Comparison of ENCODE assay signal across 8 cellular contexts in the genomic region with DNA sequence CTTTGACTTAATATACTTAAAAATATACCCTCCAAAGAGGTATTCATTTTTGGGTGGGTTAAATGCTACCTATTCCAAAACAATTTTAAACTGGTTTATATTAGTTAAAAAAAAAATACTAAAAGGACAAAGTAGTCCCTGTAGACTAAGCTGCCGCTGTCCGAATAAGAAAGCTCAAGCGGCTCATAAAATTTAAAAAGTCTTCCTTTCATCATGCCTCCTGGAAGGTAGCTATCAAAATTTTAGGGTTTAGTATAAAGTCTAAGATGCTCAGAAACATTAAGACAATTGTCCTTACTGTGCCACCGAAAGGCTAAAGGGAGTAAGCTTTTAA. TPM values are rescaled to one million over a fixed set of nuclear protein-coding genes. Genes with fewer than 3 reads are reported as not detected.
A peak's percentile ranks its signal among the peaks of the same experiment; 100 is the strongest.
DNase-seq lines count a peak whose midpoint lies in the region; ATAC-seq and TF ChIP-seq lines count a peak whose summit lies in the region.

No MANE protein-coding gene starts in this region.

- TF ChIP-seq CTCF in SK-N-SH (IDR thresholded peaks at IDR 0.05): no peak

- peak overlapping the region; percentile 79 for H3K4me3 Mint-ChIP-seq in activated CD4-positive, alpha-beta memory T cell treated with anti-CD3 and anti-CD28 coated beads, Interleukin-2, amount 10 ng/mL, durations not matched to agents 7 days and 5 days

- peak overlapping the region; percentile 79 for H3K27ac Mint-ChIP-seq in activated CD4-positive, alpha-beta memory T cell treated with anti-CD3 and anti-CD28 coated beads, Interleukin-2, amount 10 ng/mL, durations not matched to agents 7 days and 5 days

- H3K4me1 ChIP-seq in SK-N-SH (ENCODE audit: control insufficient read depth in 1 of 2, insufficient read depth in 2 of 2, low read depth in 1 of 2, low read length in 1 of 2) (peaks cover 0 to 13% of the 10 kb centered on the region in 2 experiments; a peak in 3 of 4 replicates), iPS-18a (ENCODE audit: control insufficient read depth, low read depth, low read length) (no peaks in the 10 kb centered on the region)

- H3K9me3 ChIP-seq in SK-N-SH (no peaks in the 10 kb centered on the region), iPS-18a (ENCODE audit: control insufficient read depth, low read depth, low read length) (no peaks in the 10 kb centered on the region)

- CTCF ChIA-PET in SK-N-SH (lab: Yijun Ruan, JAX): interaction anchor here (2.3 kb wide), 1 partner anchor 27 kb away, joined by 20 read pairs; no protein-coding TSS in a partner anchor
- CTCF ChIA-PET in activated CD4-positive, alpha-beta memory T cell treated with anti-CD3 and anti-CD28 coated beads, Interleukin-2, amount 10 ng/mL, durations not matched to agents 7 days and 5 days (lab: Charles Lee): interaction anchor here (0.6 to 1.3 kb wide), 6 partner anchors 9 to 232 kb away, joined by 3 to 7 read pairs (median 5); partner anchors contain the start of genes POLR2D and SAP130

- H3K9me2 ChIP-seq in SK-N-SH: no peaks in the 10 kb centered on the region

- TF ChIP-seq EP300 in SK-N-SH (IDR thresholded peaks at IDR 0.05; ENCODE audit: borderline replicate concordance in 1 of 2, low read depth in 1 of 2, low read length in 1 of 2): no peak

- H3K4me3 ChIP-seq in SK-N-SH (ENCODE audit: low read depth in 2 of 2, low read length in 1 of 2) (peak overlapping the region; percentile 90 to 97), iPS-18a (ENCODE audit: low read length) (peak overlapping the region; percentile 90)

- H2AFZ ChIP-seq in SK-N-SH (ENCODE audit: low read depth): peak overlapping the region; percentile 96

- H3K27ac ChIP-seq in SK-N-SH (ENCODE audit: low read depth in 2 of 2, low read length in 1 of 2) (peak overlapping the region; percentile 78 to 81), iPS-18a (ENCODE audit: low read length) (no peak overlapping the region), substantia nigra (ENCODE audit: low read depth, low read length, poor library complexity, severe bottlenecking) (peak overlapping the region; percentile 74)

- no peaks in the 10 kb centered on the region for H3K27me3 Mint-ChIP-seq in activated CD4-positive, alpha-beta memory T cell treated with anti-CD3 and anti-CD28 coated beads, Interleukin-2, amount 10 ng/mL, durations not matched to agents 7 days and 5 days

- ATAC-seq in SK-N-SH treated with all-trans-retinoic acid at 6 μM for 48 hours (no peak), GM19455 (IDR thresholded peaks at IDR 0.05; ENCODE audit: unreplicated experiment) (no peak)

- no peaks in the 10 kb centered on the region for H4K20me1 ChIP-seq in SK-N-SH (ENCODE audit: insufficient read depth)

- H3F3A ChIP-seq in SK-N-SH (replicated peaks; ENCODE audit: insufficient read depth): peaks cover 6% of the 10 kb centered on the region

- peak overlapping the region; percentile 76 for H3K9ac ChIP-seq in SK-N-SH
- peak overlapping the region; percentile 80 for H3K9ac ChIP-seq in iPS-18a (ENCODE audit: low read length)

- peaks cover 45% of the 10 kb centered on the region for H3K79me2 ChIP-seq in SK-N-SH (ENCODE audit: insufficient read depth)

- 3% methylated on average over 4 of the region's 4 CpGs for WGBS in SK-N-SH (ENCODE audit: low lambda C conversion rate)

- TF ChIP-seq RAD21 in SK-N-SH (IDR thresholded peaks at IDR 0.05; ENCODE audit: low read length): no peak

- POLR2A ChIA-PET in SK-N-SH (lab: Yijun Ruan, JAX): interaction anchor here (0.6 to 1.7 kb wide), 5 partner anchors 9 to 62 kb away, joined by 3 to 5 read pairs (median 4); partner anchors contain the start of gene SAP130
- POLR2A ChIA-PET in activated CD4-positive, alpha-beta memory T cell treated with anti-CD3 and anti-CD28 coated beads, Interleukin-2, amount 10 ng/mL, durations not matched to agents 7 days and 5 days (lab: Charles Lee): interaction anchor here (0.7 to 3.7 kb wide), 24 partner anchors 9 to 679 kb away, joined by 3 to 84 read pairs (median 6); partner anchors contain the start of genes AMMECR1L, IWS1, SAP130 and SFT2D3

- peaks cover 23% of the 10 kb centered on the region for H3K36me3 Mint-ChIP-seq in activated CD4-positive, alpha-beta memory T cell treated with anti-CD3 and anti-CD28 coated beads, Interleukin-2, amount 10 ng/mL, durations not matched to agents 7 days and 5 days (ENCODE audit: low read depth)

- H3K4me2 ChIP-seq in SK-N-SH: peak overlapping the region; percentile 86

- H3K9me3 Mint-ChIP-seq in activated CD4-positive, alpha-beta memory T cell treated with anti-CD3 and anti-CD28 coated beads, Interleukin-2, amount 10 ng/mL, durations not matched to agents 7 days and 5 days: no peaks in the 10 kb centered on the region

- H3K36me3 ChIP-seq in SK-N-SH (replicated peaks in 1 of 2; ENCODE audit: control insufficient read depth in 1 of 2, insufficient read depth in 2 of 2, low read length in 1 of 2) (peaks cover 0 to 5% of the 10 kb centered on the region in 2 experiments), iPS-18a (ENCODE audit: control insufficient read depth, low read depth, low read length) (no peaks in the 10 kb centered on the region)

- H3K27me3 ChIP-seq in SK-N-SH (ENCODE audit: insufficient read depth): no peaks in the 10 kb centered on the region
- H3K27me3 ChIP-seq in iPS-18a (ENCODE audit: control insufficient read depth, insufficient read depth, low read length): no peaks in the 10 kb centered on the region

- peaks cover 50% of the 10 kb centered on the region for H3K4me1 Mint-ChIP-seq in activated CD4-positive, alpha-beta memory T cell treated with anti-CD3 and anti-CD28 coated beads, Interleukin-2, amount 10 ng/mL, durations not matched to agents 7 days and 5 days

- no peak for DNase-seq in SK-N-SH
- no peak for DNase-seq in activated CD4-positive, alpha-beta memory T cell treated with anti-CD3 and anti-CD28 coated beads, Interleukin-2, amount 10 ng/mL, durations not matched to agents 7 days and 5 days
- no peak for DNase-seq in substantia nigra (lab: John Stamatoyannopoulos, UW)
- no peak for DNase-seq in NCI-H2081 treated with DMSO at 0.1 percent for 48 hours (lab: John Stamatoyannopoulos, UW)
- no peak for DNase-seq in amygdala (lab: John Stamatoyannopoulos, UW)

TF ChIP-seq in SK-N-SH, 30 proteins besides CTCF, POLR2A, EP300 and RAD21:
- TF ChIP-seq TAF1 (IDR thresholded peaks at IDR 0.05; ENCODE audit: borderline replicate concordance, low read depth, low read length) (no peak), EZH2phosphoT487 (IDR thresholded peaks at IDR 0.05; ENCODE audit: borderline replicate concordance, low read depth) (no peak), TEAD4 (IDR thresholded peaks at IDR 0.05; ENCODE audit: borderline replicate concordance, insufficient read depth) (0 out of 2 replicates have a peak, but pooled peaks have one; percentile 4)

TF ChIP-seq in SK-N-SH treated with all-trans-retinoic acid at 6 μM for 48 hours, 23 proteins besides CTCF, POLR2A, EP300 and RAD21:
- TF ChIP-seq TCF4 (CRISPR knock-in tag; IDR thresholded peaks at IDR 0.05; ENCODE audit: borderline replicate concordance) (no peak), ZC3H10 (CRISPR knock-in tag; IDR thresholded peaks at IDR 0.05) (no peak), ZFP3 (CRISPR knock-in tag; IDR thresholded peaks at IDR 0.05) (no peak), GLIS3 (CRISPR knock-in tag; IDR thresholded peaks at IDR 0.05) (no peak), CSDC2 (CRISPR knock-in tag; IDR thresholded peaks at IDR 0.05) (no peak), ZFP30 (CRISPR knock-in tag; IDR thresholded peaks at IDR 0.05) (no peak)
- TF ChIP-seq, protein P1, sequence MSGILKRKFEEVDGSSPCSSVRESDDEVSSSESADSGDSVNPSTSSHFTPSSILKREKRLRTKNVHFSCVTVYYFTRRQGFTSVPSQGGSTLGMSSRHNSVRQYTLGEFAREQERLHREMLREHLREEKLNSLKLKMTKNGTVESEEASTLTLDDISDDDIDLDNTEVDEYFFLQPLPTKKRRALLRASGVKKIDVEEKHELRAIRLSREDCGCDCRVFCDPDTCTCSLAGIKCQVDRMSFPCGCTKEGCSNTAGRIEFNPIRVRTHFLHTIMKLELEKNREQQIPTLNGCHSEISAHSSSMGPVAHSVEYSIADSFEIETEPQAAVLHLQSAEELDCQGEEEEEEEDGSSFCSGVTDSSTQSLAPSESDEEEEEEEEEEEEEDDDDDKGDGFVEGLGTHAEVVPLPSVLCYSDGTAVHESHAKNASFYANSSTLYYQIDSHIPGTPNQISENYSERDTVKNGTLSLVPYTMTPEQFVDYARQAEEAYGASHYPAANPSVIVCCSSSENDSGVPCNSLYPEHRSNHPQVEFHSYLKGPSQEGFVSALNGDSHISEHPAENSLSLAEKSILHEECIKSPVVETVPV (CRISPR knock-in tag; IDR thresholded peaks at IDR 0.05): no peak
- TF ChIP-seq, protein P2, sequence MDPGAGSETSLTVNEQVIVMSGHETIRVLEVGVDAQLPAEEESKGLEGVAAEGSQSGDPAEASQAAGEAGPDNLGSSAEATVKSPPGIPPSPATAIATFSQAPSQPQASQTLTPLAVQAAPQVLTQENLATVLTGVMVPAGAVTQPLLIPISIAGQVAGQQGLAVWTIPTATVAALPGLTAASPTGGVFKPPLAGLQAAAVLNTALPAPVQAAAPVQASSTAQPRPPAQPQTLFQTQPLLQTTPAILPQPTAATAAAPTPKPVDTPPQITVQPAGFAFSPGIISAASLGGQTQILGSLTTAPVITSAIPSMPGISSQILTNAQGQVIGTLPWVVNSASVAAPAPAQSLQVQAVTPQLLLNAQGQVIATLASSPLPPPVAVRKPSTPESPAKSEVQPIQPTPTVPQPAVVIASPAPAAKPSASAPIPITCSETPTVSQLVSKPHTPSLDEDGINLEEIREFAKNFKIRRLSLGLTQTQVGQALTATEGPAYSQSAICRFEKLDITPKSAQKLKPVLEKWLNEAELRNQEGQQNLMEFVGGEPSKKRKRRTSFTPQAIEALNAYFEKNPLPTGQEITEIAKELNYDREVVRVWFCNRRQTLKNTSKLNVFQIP (CRISPR knock-in tag; IDR thresholded peaks at IDR 0.05; ENCODE audit: borderline replicate concordance, low read depth): no peak

RNA-seq across cellular contexts. Expression of gene UGGT1, which starts 0.5 kb away (rescaled TPM):
- 20.0 and 25.7 TPM in 2 replicates for polyA plus RNA-seq in SK-N-SH (2012; rRNA removed)
- polyA plus RNA-seq in SK-N-SH (2012; cell fraction: cytosol; rRNA removed): 24.5 and 24.9 TPM in 2 replicates
- 13.0 and 21.8 TPM in 2 replicates for polyA plus RNA-seq in SK-N-SH (2012; cell fraction: nucleus; rRNA removed)
- 10 to 100 TPM; 56.2 to 61.0 TPM for total RNA-seq in activated CD4-positive, alpha-beta memory T cell treated with anti-CD3 and anti-CD28 coated beads, Interleukin-2, amount 10 ng/mL, durations not matched to agents 7 days and 5 days
